In genomic region chr6:57813271-57814075, GRCh38 we compare ENCODE assay signal across 8 cellular contexts.
DNase-seq lines count a peak whose midpoint lies in the region; TF ChIP-seq lines count a peak whose summit lies in the region.
"Not testable (repeated sequence)": the region's sequence is repeated elsewhere in the genome, so short reads cannot be mapped to it uniquely, and the experiment has no call there.

No MANE protein-coding gene starts in this region.

- H3K4me1 ChIP-seq in ACC112 (ENCODE audit: control insufficient read depth, insufficient read depth, low read length, unreplicated experiment); HUES6 (ENCODE audit: control insufficient read depth, insufficient read depth, low read length); iPS-18a (ENCODE audit: control insufficient read depth, low read depth, low read length); mesendoderm (ENCODE audit: control insufficient read depth, low read depth, low read length): not testable (repeated sequence)

- H3K9ac ChIP-seq in HUES6 (ENCODE audit: low read length); iPS-18a (ENCODE audit: low read length); mesendoderm (ENCODE audit: low read length): not testable (repeated sequence)

- not testable (repeated sequence) for H4K8ac ChIP-seq in mesendoderm (ENCODE audit: low read depth, low read length)

- H3K79me1 ChIP-seq in mesendoderm (ENCODE audit: low read length) = not testable (repeated sequence)

- H3K56ac ChIP-seq in mesendoderm (ENCODE audit: low read length) = peak overlapping the region; percentile 73

- no CpG with 5 or more reads among the region's 28 CpGs for WGBS in mesendoderm (ENCODE audit: extremely low coverage, insufficient coverage, low lambda C conversion rate)

- H4K5ac ChIP-seq in mesendoderm (ENCODE audit: low read length) = not testable (repeated sequence)

- H3K27me3 ChIP-seq in ACC112 (ENCODE audit: insufficient read depth, low read length) = peaks cover 41% of the 10 kb centered on the region
- H3K27me3 ChIP-seq in H7 (ENCODE audit: control insufficient read depth, insufficient read depth, low read length) = peaks cover 26% of the 10 kb centered on the region
- peaks cover 64% of the 10 kb centered on the region for H3K27me3 ChIP-seq in HUES6 (ENCODE audit: control insufficient read depth, insufficient read depth, low read length)
- H3K27me3 ChIP-seq in brain microvascular endothelial cell (replicated peaks); iPS-18a (ENCODE audit: control insufficient read depth, insufficient read depth, low read length); mesendoderm (ENCODE audit: insufficient read depth, low read length, poor library complexity): not testable (repeated sequence)

- not testable (repeated sequence) for H3K27ac ChIP-seq in ACC112 (ENCODE audit: low read depth, low read length); HUES6 (ENCODE audit: low read depth, low read length); brain microvascular endothelial cell; iPS-18a (ENCODE audit: low read length); mesendoderm (ENCODE audit: low read depth, low read length)

- not testable (repeated sequence) for H2BK120ac ChIP-seq in mesendoderm (ENCODE audit: low read depth, low read length)

- not testable (repeated sequence) for H3K4me2 ChIP-seq in mesendoderm (ENCODE audit: low read length)

- not testable (repeated sequence) for TF ChIP-seq CTCF in brain microvascular endothelial cell (IDR thresholded peaks at IDR 0.05; ENCODE audit: low read depth, low read length, missing control alignments); epithelial cell of proximal tubule (conservative IDR thresholded peaks at IDR 0.05; ENCODE audit: low read depth, low read length)

- not testable (repeated sequence) for H3K79me2 ChIP-seq in ACC112 (ENCODE audit: control insufficient read depth, insufficient read depth, low read length, unreplicated experiment); mesendoderm (ENCODE audit: control insufficient read depth, insufficient read depth, low read length)

- DNase-seq in H7 (peak; percentile 45), SK-N-DZ (ENCODE audit: low spot score) (peak; percentile 27), brain microvascular endothelial cell (peak; percentile 81), mesendoderm (peak; percentile 81)
- DNase-seq in epithelial cell of proximal tubule (ENCODE audit: low read depth) = not testable (repeated sequence)

- H2AK5ac ChIP-seq in mesendoderm (ENCODE audit: low read length) = not testable (repeated sequence)

- not testable (repeated sequence) for H2BK15ac ChIP-seq in mesendoderm (replicated peaks; ENCODE audit: low read depth)

- H3K4me3 ChIP-seq in ACC112 (ENCODE audit: low read depth, low read length) = peak overlapping the region; percentile 70
- peak overlapping the region; percentile 39 for H3K4me3 ChIP-seq in H7 (ENCODE audit: insufficient read depth, low read depth, low read length)
- peak overlapping the region; percentile 69 for H3K4me3 ChIP-seq in HUES6 (ENCODE audit: low read depth, low read length)
- peak overlapping the region; percentile 26 for H3K4me3 ChIP-seq in brain microvascular endothelial cell (ENCODE audit: low read depth, low read length)
- peak overlapping the region; percentile 36 for H3K4me3 ChIP-seq in epithelial cell of proximal tubule (ENCODE audit: low read depth, low read length)
- H3K4me3 ChIP-seq in iPS-18a (ENCODE audit: low read length) = peak overlapping the region; percentile 70
- H3K4me3 ChIP-seq in mesendoderm (ENCODE audit: low read length) = peak overlapping the region; percentile 38

- not testable (repeated sequence) for H3K23ac ChIP-seq in mesendoderm (ENCODE audit: low read length)

- in situ Hi-C loops in brain microvascular endothelial cell (cut with HindIII; ENCODE audit: low pct_ligation_motif_present, low sequenced_read_pairs) = not testable (repeated sequence)

- H3K18ac ChIP-seq in mesendoderm (ENCODE audit: low read length) = not testable (repeated sequence)

- H3K9me3 ChIP-seq in HUES6 (ENCODE audit: control insufficient read depth, insufficient read depth, low read depth, low read length); iPS-18a (ENCODE audit: control insufficient read depth, low read depth, low read length): not testable (repeated sequence)

- not testable (repeated sequence) for H3K4ac ChIP-seq in mesendoderm (ENCODE audit: low read depth, low read length)

- not testable (repeated sequence) for H3K36me3 ChIP-seq in ACC112 (ENCODE audit: insufficient read depth, low read length); H7 (replicated peaks; ENCODE audit: control insufficient read depth, insufficient read depth, low read length); HUES6 (ENCODE audit: control insufficient read depth, insufficient read depth, low read length); brain microvascular endothelial cell (replicated peaks); iPS-18a (ENCODE audit: control insufficient read depth, low read depth, low read length); mesendoderm (ENCODE audit: control insufficient read depth, insufficient read depth, low read length)

- not testable (repeated sequence) for H2BK5ac ChIP-seq in mesendoderm (ENCODE audit: low read length)

- peak overlapping the region; percentile 25 for H2AFZ ChIP-seq in ACC112 (ENCODE audit: low read length, unreplicated experiment)
